ENCODE assay signal across 24 cellular contexts in genomic region chr6:17899491-17899890, GRCh38.
"Had no signal": no experiment of that assay in that cellular context is flagged by ENCODE, and none has a peak within 500 bp of the region (broad histone marks: within the 10 kb centered on the region; RNA-seq: fewer than 3 reads in every experiment).

No MANE protein-coding gene starts in this region.

- H3K79me2 ChIP-seq: parathyroid adenoma had no signal

- H3K27me3 ChIP-seq: spleen, testis, thyroid gland, transverse colon, upper lobe of left lung, vagina had no signal

- H3K4me1 ChIP-seq: parathyroid adenoma, testis had no signal

- ATAC-seq: left cardiac atrium; left lobe of liver; left ventricle myocardium superior; lower lobe of right lung; naive thymus-derived CD8-positive, alpha-beta T cell; right cardiac atrium; sciatic nerve; stimulated activated memory B cell treated with anti-CD40 and anti-IgM and Interleukin-4, amounts not matched to agents 10 μg/mL and 1 μg/mL and 100 μg/mL, for 72 hours; stimulated activated naive CD8-positive, alpha-beta T cell treated with anti-CD3 and anti-CD28 coated beads, Interleukin-15, amount 100 ng/mL, for 72 hours had no signal

- H3K9me3 ChIP-seq: testis, thyroid gland had no signal

- H2AFZ ChIP-seq: parathyroid adenoma had no signal

- H3K4me3 ChIP-seq: lower lobe of right lung, skin epidermis, spleen, testis, thyroid gland, transverse colon, upper lobe of left lung, vagina had no signal

- DNase-seq: hippocampal formation; kidney glomerular epithelial cell; left cardiac atrium; left ventricle myocardium superior; lower lobe of right lung; mesenchymal stem cell; naive thymus-derived CD8-positive, alpha-beta T cell; occipital lobe; retina; right cardiac atrium; spleen; stimulated activated CD4-positive, alpha-beta T cell treated with anti-CD3 and anti-CD28 coated beads, Interleukin-4, amount 100 ng/mL, for 24 hours; stimulated activated naive CD4-positive, alpha-beta T cell treated with Interleukin-2 at 50 U/mL for 16 hours; stimulated activated naive CD8-positive, alpha-beta T cell treated with anti-CD3 and anti-CD28 coated beads, Interleukin-15, amount 100 ng/mL, for 72 hours; testis; thyroid gland; transverse colon; upper lobe of left lung had no signal

- H3K36me3 ChIP-seq: lower lobe of right lung, thyroid gland had no signal

- H3K9ac ChIP-seq: parathyroid adenoma had no signal

- H3K27ac ChIP-seq: lower lobe of right lung, parathyroid adenoma, skin epidermis, spleen, testis, thyroid gland, transverse colon, upper lobe of left lung, vagina had no signal
